Comparison of ENCODE assay signal across 8 cellular contexts in the genomic region with DNA sequence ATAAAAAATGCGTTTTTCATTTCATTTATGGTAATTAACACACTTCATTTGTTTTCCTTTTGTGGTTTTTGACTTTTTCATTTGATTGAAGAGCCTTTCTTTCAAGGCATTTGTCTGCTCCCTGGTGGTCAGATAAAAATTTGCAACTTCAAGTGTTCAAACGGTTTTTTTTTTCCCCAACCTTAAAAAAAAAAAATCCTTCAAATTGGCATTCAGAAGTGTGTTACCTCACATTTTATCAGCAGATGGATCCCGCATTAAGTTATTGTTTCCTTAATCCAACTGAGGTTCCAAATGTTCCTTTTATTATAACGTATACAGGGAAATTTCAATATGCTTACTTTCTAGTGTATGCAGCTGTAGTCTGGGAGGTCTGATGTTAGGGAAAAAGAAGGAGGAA. TPM values are rescaled to one million over a fixed set of nuclear protein-coding genes. Genes with fewer than 3 reads are reported as not detected.
A peak's percentile ranks its signal among the peaks of the same experiment; 100 is the strongest.
DNase-seq lines count a peak whose midpoint lies in the region; ATAC-seq, FAIRE-seq and TF ChIP-seq lines count a peak whose summit lies in the region.

No MANE protein-coding gene starts in this region.

- no peak for TF ChIP-seq EP300 in GM12878 (IDR thresholded peaks at IDR 0.05; ENCODE audit: borderline replicate concordance in 1 of 2, control insufficient read depth in 1 of 2, low read depth in 2 of 2, low read length in 2 of 2)

- H4K20me1 ChIP-seq in GM12878 (ENCODE audit: control insufficient read depth, insufficient read depth) = no peaks in the 10 kb centered on the region

- 11% methylated on average over 4 of the region's 4 CpGs for WGBS in GM12878 (ENCODE audit: insufficient coverage, insufficient replicate concordance, low lambda C conversion rate, missing lambda C conversion rate)

- TF ChIP-seq RAD21 in GM12878 (IDR thresholded peaks at IDR 0.05; ENCODE audit: insufficient read depth, low read depth, low read length) = peak; percentile 86

- CTCF ChIA-PET in GM12878 (lab: Yijun Ruan, JAX) = interaction anchor here (0.6 to 2.8 kb wide), 13 partner anchors 12 to 494 kb away, joined by 3 to 16 read pairs (median 5); no protein-coding TSS in a partner anchor

- no peak overlapping the region for H3K9ac ChIP-seq in GM12878 (ENCODE audit: control insufficient read depth, insufficient read depth, low read length)

- H3K27me3 ChIP-seq in GM12878 (replicated peaks in 1 of 2; ENCODE audit: control insufficient read depth in 2 of 2, insufficient read depth in 2 of 2, low read length in 1 of 2) = no peaks in the 10 kb centered on the region

- H2AFZ ChIP-seq in GM12878 (ENCODE audit: control insufficient read depth, low read depth, low read length) = no peak overlapping the region

- H3K9me3 ChIP-seq in GM12878 (replicated peaks; ENCODE audit: control insufficient read depth, insufficient read depth, low read length) = no peaks in the 10 kb centered on the region; the same call in 2 of the 3 replicates

- DNase-seq in AG08395 (ENCODE audit: low spot score) (peak; percentile 28), NCI-H1694 treated with DMSO at 0.1 percent for 48 hours (lab: John Stamatoyannopoulos, UW) (peak; percentile 55), GM12878 (ENCODE audit: low read depth, low spot score) (no peak), lung microvascular endothelial cell (ENCODE audit: low read depth in 2 of 2) (peak; percentile 56 to 60)
- DNase-seq in activated naive CD4-positive, alpha-beta T cell treated with anti-CD3 and anti-CD28 coated beads, Interleukin-2, amount 50 U/mL, for 72 hours (ENCODE audit: low spot score in 2 of 2) = no peak
- DNase-seq in stimulated activated CD4-positive, alpha-beta T cell treated with anti-CD3 and anti-CD28 coated beads, Interleukin-2, amount 100 ng/mL, for 48 hours = no peak

- peak; percentile 42 for ATAC-seq in GM18505 (IDR thresholded peaks at IDR 0.05; ENCODE audit: unreplicated experiment)
- peak; percentile 21; the same call in 2 of the 3 replicates for ATAC-seq in GM12878
- no peak for ATAC-seq in activated naive CD4-positive, alpha-beta T cell treated with anti-CD3 and anti-CD28 coated beads, Interleukin-2, amount 50 U/mL, for 72 hours
- no peak for ATAC-seq in HG03378 (IDR thresholded peaks at IDR 0.05; ENCODE audit: unreplicated experiment)

- H3K4me3 ChIP-seq in GM12878 = no peak overlapping the region

- no peak overlapping the region for H3K27ac ChIP-seq in GM12878 (ENCODE audit: control insufficient read depth, insufficient read depth)

- no peak for FAIRE-seq in GM12878 (lab: Jason Lieb, UNC)

- no peaks in the 10 kb centered on the region for H3K4me1 ChIP-seq in GM12878 (ENCODE audit: control insufficient read depth, insufficient read depth, low read length)

- no peaks in the 10 kb centered on the region for H3K36me3 ChIP-seq in GM12878 (ENCODE audit: control insufficient read depth in 2 of 2, insufficient read depth in 2 of 2, low read length in 1 of 2)

- RAD21 ChIA-PET in GM12878 (lab: Charles Lee; ENCODE audit: unreplicated experiment) = interaction anchor here (1.0 to 1.8 kb wide), 2 partner anchors 75 to 290 kb away, joined by 3 to 5 read pairs; no protein-coding TSS in a partner anchor

- H3K36me3 Mint-ChIP-seq in activated naive CD4-positive, alpha-beta T cell treated with anti-CD3 and anti-CD28 coated beads, Interleukin-2, amount 50 U/mL, for 72 hours = no peaks in the 10 kb centered on the region

- TF ChIP-seq POLR2A in GM18505 (IDR thresholded peaks at IDR 0.05; ENCODE audit: borderline replicate concordance, extremely low read depth, insufficient read depth, insufficient read length) (no peak), GM12878 (IDR thresholded peaks at IDR 0.05; ENCODE audit: low read depth, low read length) (no peak)

- peaks cover 0 to 14% of the 10 kb centered on the region in 2 donors for H3K9me3 Mint-ChIP-seq in activated naive CD4-positive, alpha-beta T cell treated with anti-CD3 and anti-CD28 coated beads, Interleukin-2, amount 50 U/mL, for 72 hours

- intact Hi-C loops in GM12878 (cut with micrococcal nuclease; ENCODE audit: unreplicated experiment) = loop anchor here (1.0 to 10.0 kb wide), 4 partner anchors 173 to 569 kb away; partner anchors contain the start of gene LIN7A

- no peak overlapping the region for H3K27ac Mint-ChIP-seq in activated naive CD4-positive, alpha-beta T cell treated with anti-CD3 and anti-CD28 coated beads, Interleukin-2, amount 50 U/mL, for 72 hours

- H3K4me2 ChIP-seq in GM12878 (ENCODE audit: control insufficient read depth, insufficient read depth) = no peak overlapping the region

- POLR2A ChIA-PET in GM12878 (lab: Charles Lee) = no interaction called here

- in situ Hi-C loops in GM12878 (cut with MboI) = loop anchor here (10.0 kb wide), 1 partner anchor 289 kb away; no protein-coding TSS in a partner anchor

- H3K79me2 ChIP-seq in GM12878 (ENCODE audit: control insufficient read depth, insufficient read depth, low read length) = no peaks in the 10 kb centered on the region

- SMC1A ChIA-PET in GM12878 (lab: Charles Lee; ENCODE audit: uncharacterized antibody, unreplicated experiment) = interaction anchor here (0.7 to 1.4 kb wide), 4 partner anchors 48 to 350 kb away, joined by 3 to 4 read pairs (median 4); no protein-coding TSS in a partner anchor

- BruUV-seq in GM12878 (replicated peaks; lab: Mats Ljungman, UMichigan) = no TSS peak

- TF ChIP-seq CTCF in GM12878 (IDR thresholded peaks at IDR 0.05 in 2 of 3, conservative IDR thresholded peaks at IDR 0.05 in 1 of 3; ENCODE audit: control insufficient read depth in 2 of 3, extremely low read depth in 1 of 3, insufficient read depth in 1 of 3, low read depth in 3 of 3, low read length in 3 of 3) = peak; percentile 36 to 51 (median 50); a peak in 5 of 6 replicates

TF ChIP-seq in GM12878, 131 proteins besides CTCF, POLR2A, EP300 and RAD21 (continues in another document):
- TF ChIP-seq, protein P1, sequence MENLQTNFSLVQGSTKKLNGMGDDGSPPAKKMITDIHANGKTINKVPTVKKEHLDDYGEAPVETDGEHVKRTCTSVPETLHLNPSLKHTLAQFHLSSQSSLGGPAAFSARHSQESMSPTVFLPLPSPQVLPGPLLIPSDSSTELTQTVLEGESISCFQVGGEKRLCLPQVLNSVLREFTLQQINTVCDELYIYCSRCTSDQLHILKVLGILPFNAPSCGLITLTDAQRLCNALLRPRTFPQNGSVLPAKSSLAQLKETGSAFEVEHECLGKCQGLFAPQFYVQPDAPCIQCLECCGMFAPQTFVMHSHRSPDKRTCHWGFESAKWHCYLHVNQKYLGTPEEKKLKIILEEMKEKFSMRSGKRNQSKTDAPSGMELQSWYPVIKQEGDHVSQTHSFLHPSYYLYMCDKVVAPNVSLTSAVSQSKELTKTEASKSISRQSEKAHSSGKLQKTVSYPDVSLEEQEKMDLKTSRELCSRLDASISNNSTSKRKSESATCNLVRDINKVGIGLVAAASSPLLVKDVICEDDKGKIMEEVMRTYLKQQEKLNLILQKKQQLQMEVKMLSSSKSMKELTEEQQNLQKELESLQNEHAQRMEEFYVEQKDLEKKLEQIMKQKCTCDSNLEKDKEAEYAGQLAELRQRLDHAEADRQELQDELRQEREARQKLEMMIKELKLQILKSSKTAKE (IDR thresholded peaks at IDR 0.05; ENCODE audit: low read depth, poor library complexity, severe bottlenecking) = no peak
- peak; percentile 90 for TF ChIP-seq ZNF384 (IDR thresholded peaks at IDR 0.05; ENCODE audit: borderline replicate concordance, low read depth, low read length)

RNA-seq across cellular contexts. Expression of gene MYF5, which starts 47.2 kb away (rescaled TPM):
- not detected in 2 replicates for total RNA-seq in GM12878 (2013; cell fraction: nucleolus; rRNA removed)
- total RNA-seq in GM12878 (2014; rRNA removed) (not detected in 2 replicates), GM12878 (2014; rRNA removed; fragmentation: Illumina TruSeq; extraction: Trizol) (not detected in 2 replicates), GM12878 (2021) (not detected in 2 replicates), lung microvascular endothelial cell (not detected in 2 replicates)
- polyA plus RNA-seq in GM12878 (2011; ENCODE audit: low read depth) = not detected
- polyA plus RNA-seq in GM12878 (2011; rRNA removed) (not detected in 2 replicates), GM12878 (2014; fragmentation: Illumina TruSeq; extraction: Trizol) (not detected in 2 replicates), GM12878 (2014; fragmentation: Nextera tagmentation; extraction: Ambion mirVana) (not detected), GM12878 (2014; rRNA removed) (not detected in 2 replicates), GM12878 (2016; fragmentation: Nextera tagmentation; extraction: Ambion mirVana) (not detected)
- polyA plus RNA-seq in GM12878 (2011; cell fraction: cytosol; rRNA removed) = not detected in 2 replicates
- not detected in 2 replicates for polyA plus RNA-seq in GM12878 (2011; cell fraction: nucleus; rRNA removed)
- not detected in 2 replicates for polyA plus RNA-seq in GM12878 (2012)
- polyA minus RNA-seq in GM12878 (2011; rRNA and poly(A)+ RNA removed) = not detected in 2 replicates
- not detected in 2 replicates for polyA minus RNA-seq in GM12878 (2011; cell fraction: cytosol; rRNA and poly(A)+ RNA removed)
- polyA minus RNA-seq in GM12878 (2011; cell fraction: nucleus; rRNA and poly(A)+ RNA removed) = not detected in 2 replicates
- total RNA-seq in activated naive CD4-positive, alpha-beta T cell treated with anti-CD3 and anti-CD28 coated beads, Interleukin-2, amount 50 U/mL, for 72 hours = not detected

RNA-seq across cellular contexts. Expression of gene MYF6, which starts 56.4 kb away (rescaled TPM):
- total RNA-seq in GM12878 (2013; cell fraction: nucleolus; rRNA removed) = not detected in 2 replicates
- not detected in 2 replicates for total RNA-seq in GM12878 (2014; rRNA removed)
- total RNA-seq in GM12878 (2014; rRNA removed; fragmentation: Illumina TruSeq; extraction: Trizol) = not detected in 2 replicates
- not detected in 2 replicates for total RNA-seq in GM12878 (2021)
- not detected for polyA plus RNA-seq in GM12878 (2011; ENCODE audit: low read depth)
- polyA plus RNA-seq in GM12878 (2011; rRNA removed) = not detected in 2 replicates
- not detected in 2 replicates for polyA plus RNA-seq in GM12878 (2011; cell fraction: cytosol; rRNA removed)
- not detected in 2 replicates for polyA plus RNA-seq in GM12878 (2011; cell fraction: nucleus; rRNA removed)
- polyA plus RNA-seq in GM12878 (2012) = not detected in 2 replicates
- polyA plus RNA-seq in GM12878 (2014; fragmentation: Illumina TruSeq; extraction: Trizol) = not detected in 2 replicates
- not detected for polyA plus RNA-seq in GM12878 (2014; fragmentation: Nextera tagmentation; extraction: Ambion mirVana)
- polyA plus RNA-seq in GM12878 (2014; rRNA removed) = not detected in 2 replicates
- not detected for polyA plus RNA-seq in GM12878 (2016; fragmentation: Nextera tagmentation; extraction: Ambion mirVana)
- polyA minus RNA-seq in GM12878 (2011; rRNA and poly(A)+ RNA removed) = not detected in 2 replicates
- not detected in 2 replicates for polyA minus RNA-seq in GM12878 (2011; cell fraction: cytosol; rRNA and poly(A)+ RNA removed)
- not detected in 2 replicates for polyA minus RNA-seq in GM12878 (2011; cell fraction: nucleus; rRNA and poly(A)+ RNA removed)
- total RNA-seq in lung microvascular endothelial cell = not detected in 2 replicates
- not detected for total RNA-seq in activated naive CD4-positive, alpha-beta T cell treated with anti-CD3 and anti-CD28 coated beads, Interleukin-2, amount 50 U/mL, for 72 hours

Comparison
In these comparisons a context has a peak if more than half of its experiments do, and no peak if none do; other contexts are left out.
1. DNase-seq: peak in AG08395 (single experiment), NCI-H1694 treated with DMSO at 0.1 percent for 48 hours (single experiment) and lung microvascular endothelial cell (2 of 2); none in GM12878 (single experiment), activated naive CD4-positive, alpha-beta T cell treated with anti-CD3 and anti-CD28 coated beads, Interleukin-2, amount 50 U/mL, for 72 hours (0 of 2) and stimulated activated CD4-positive, alpha-beta T cell treated with anti-CD3 and anti-CD28 coated beads, Interleukin-2, amount 100 ng/mL, for 48 hours (0 of 2).
2. ATAC-seq: peak in GM18505 (single experiment) and GM12878 (single experiment); none in activated naive CD4-positive, alpha-beta T cell treated with anti-CD3 and anti-CD28 coated beads, Interleukin-2, amount 50 U/mL, for 72 hours (0 of 2) and HG03378 (single experiment).